27 cellular contexts compared by ENCODE assay signal in the genomic region with DNA sequence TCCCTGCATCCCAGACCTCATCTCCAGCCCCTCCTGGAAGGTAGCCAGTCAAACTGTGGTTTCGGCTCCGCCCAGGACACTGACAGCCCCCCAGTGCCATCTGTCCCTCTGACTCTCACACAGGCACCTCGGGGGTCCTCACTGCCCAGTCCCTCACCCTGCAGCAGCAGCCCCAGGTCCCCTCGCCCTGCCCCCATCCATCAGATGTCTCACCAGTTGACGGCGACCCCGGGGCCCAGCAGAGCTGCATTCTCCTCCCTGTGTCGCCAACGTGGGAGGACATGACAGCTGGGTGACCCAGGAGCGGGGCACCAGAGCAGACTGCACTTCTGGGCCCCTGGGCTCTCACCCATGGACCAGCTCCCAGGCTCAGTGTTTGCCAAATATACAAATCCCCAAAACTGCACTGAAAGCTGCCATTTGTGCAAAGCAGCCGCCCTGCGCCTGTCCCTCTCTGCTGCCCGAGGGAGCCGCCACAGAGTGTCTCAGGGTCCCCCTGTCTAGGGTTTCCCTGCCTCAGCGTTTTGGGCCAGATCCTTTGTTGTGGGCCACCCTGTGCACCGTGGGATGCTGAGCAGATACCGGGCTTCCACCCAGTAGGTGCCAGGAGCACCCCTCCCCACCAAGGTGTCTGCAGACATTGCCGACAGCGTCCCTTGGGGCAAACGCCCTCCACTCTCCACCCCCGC. TPM values are rescaled to one million over a fixed set of nuclear protein-coding genes. Genes with fewer than 3 reads are reported as not detected.
DNase-seq lines count a peak whose midpoint lies in the region; ATAC-seq and TF ChIP-seq lines count a peak whose summit lies in the region.
"Had no signal": no experiment of that assay in that cellular context is flagged by ENCODE, and none has a peak within 500 bp of the region (broad histone marks: within the 10 kb centered on the region; RNA-seq: fewer than 3 reads in every experiment).

No MANE protein-coding gene starts in this region.

- peaks cover 14% of the 10 kb centered on the region for H3K79me2 ChIP-seq in OCI-LY1 (ENCODE audit: insufficient read depth, low read length)

- no peaks in the 10 kb centered on the region for H3K27me3 Mint-ChIP-seq in activated naive CD8-positive, alpha-beta T cell treated with anti-CD3 and anti-CD28 coated beads, Interleukin-2, amount 50 U/mL, for 24 hours
- no peaks in the 10 kb centered on the region for H3K27me3 Mint-ChIP-seq in activated naive CD8-positive, alpha-beta T cell treated with anti-CD3 and anti-CD28 coated beads for 36 hours
- H3K27me3 Mint-ChIP-seq in activated T-cell treated with anti-CD3 and anti-CD28 coated beads, Interleukin-2, amount 50 U/mL, for 72 hours (ENCODE audit: low read depth): no peaks in the 10 kb centered on the region
- H3K27me3 Mint-ChIP-seq: CD4-positive, CD25-positive, alpha-beta regulatory T cell had no signal

- TF ChIP-seq CTCF in OCI-LY1 (IDR thresholded peaks at IDR 0.05; ENCODE audit: low read length) (no peak), left lung (IDR thresholded peaks at IDR 0.05) (no peak), spleen (IDR thresholded peaks at IDR 0.05 in 8 of 11, conservative IDR thresholded peaks at IDR 0.05 in 3 of 11) (no peak)

- WGBS in spleen, 5 donors: 92 to 95% (median 93%) methylated on average over 18 to 21 of the region's 21 CpGs

- H4K20me1 ChIP-seq in OCI-LY1 (ENCODE audit: insufficient read depth, low read length): no peaks in the 10 kb centered on the region

- no peaks in the 10 kb centered on the region for H3K9me3 Mint-ChIP-seq in activated naive CD8-positive, alpha-beta T cell treated with anti-CD3 and anti-CD28 coated beads, Interleukin-2, amount 50 U/mL, for 24 hours
- no peaks in the 10 kb centered on the region for H3K9me3 Mint-ChIP-seq in activated naive CD8-positive, alpha-beta T cell treated with anti-CD3 and anti-CD28 coated beads for 36 hours
- H3K9me3 Mint-ChIP-seq in activated T-cell treated with anti-CD3 and anti-CD28 coated beads, Interleukin-2, amount 50 U/mL, for 72 hours: no peaks in the 10 kb centered on the region
- H3K9me3 Mint-ChIP-seq: CD4-positive, CD25-positive, alpha-beta regulatory T cell; GM23338 had no signal

- no peak overlapping the region for H2AFZ ChIP-seq in OCI-LY1 (ENCODE audit: low read length)
- H2AFZ ChIP-seq: GM23338 had no signal

- H3K4me3 Mint-ChIP-seq in activated naive CD8-positive, alpha-beta T cell treated with anti-CD3 and anti-CD28 coated beads, Interleukin-2, amount 50 U/mL, for 24 hours: no peak overlapping the region
- no peak overlapping the region for H3K4me3 Mint-ChIP-seq in activated naive CD8-positive, alpha-beta T cell treated with anti-CD3 and anti-CD28 coated beads for 36 hours
- H3K4me3 Mint-ChIP-seq in activated T-cell treated with anti-CD3 and anti-CD28 coated beads, Interleukin-2, amount 50 U/mL, for 72 hours: no peak overlapping the region
- H3K4me3 Mint-ChIP-seq: CD4-positive, CD25-positive, alpha-beta regulatory T cell; GM23338 had no signal

- H3K4me1 ChIP-seq in OCI-LY1 (ENCODE audit: insufficient read depth, low read length, severe bottlenecking): peaks cover 72% of the 10 kb centered on the region
- no peaks in the 10 kb centered on the region for H3K4me1 ChIP-seq in left lung
- H3K4me1 ChIP-seq in spleen: no peaks in the 10 kb centered on the region

- no peaks in the 10 kb centered on the region for H3K9me3 ChIP-seq in OCI-LY1 (ENCODE audit: low read length)
- no peaks in the 10 kb centered on the region for H3K9me3 ChIP-seq in left lung
- H3K9me3 ChIP-seq in spleen: no peaks in the 10 kb centered on the region

- peak; percentile 26 for ATAC-seq in activated naive CD8-positive, alpha-beta T cell treated with anti-CD3 and anti-CD28 coated beads, Interleukin-2, amount 50 U/mL, for 24 hours
- ATAC-seq in left lung (no peak), HG02981 (IDR thresholded peaks at IDR 0.05; ENCODE audit: unreplicated experiment) (no peak)
- ATAC-seq in activated T-cell treated with anti-CD3 and anti-CD28 coated beads, Interleukin-2, amount 50 U/mL, for 72 hours (replicated peaks in 1 of 2): no peak
- ATAC-seq: GM23338, HCT116 had no signal

- no peaks in the 10 kb centered on the region for H3K4me1 Mint-ChIP-seq in activated naive CD8-positive, alpha-beta T cell treated with anti-CD3 and anti-CD28 coated beads, Interleukin-2, amount 50 U/mL, for 24 hours
- H3K4me1 Mint-ChIP-seq in activated naive CD8-positive, alpha-beta T cell treated with anti-CD3 and anti-CD28 coated beads for 36 hours: no peaks in the 10 kb centered on the region
- no peaks in the 10 kb centered on the region for H3K4me1 Mint-ChIP-seq in activated T-cell treated with anti-CD3 and anti-CD28 coated beads, Interleukin-2, amount 50 U/mL, for 72 hours (ENCODE audit: low read depth)
- H3K4me1 Mint-ChIP-seq: CD4-positive, CD25-positive, alpha-beta regulatory T cell had no signal

- no peak overlapping the region for H3K9ac ChIP-seq in OCI-LY1 (ENCODE audit: low read length)

- H3K4me3 ChIP-seq in OCI-LY1 (ENCODE audit: low read depth, low read length, poor library complexity, severe bottlenecking) (no peak overlapping the region), left lung (no peak overlapping the region), spleen (no peak overlapping the region)
- H3K4me3 ChIP-seq: GM23338, SK-N-MC had no signal

- peak overlapping the region; percentile 2 for H3K27ac ChIP-seq in OCI-LY1 (ENCODE audit: low read depth, low read length, poor library complexity, severe bottlenecking)
- no peak overlapping the region for H3K27ac ChIP-seq in left lung
- H3K27ac ChIP-seq in spleen: no peak overlapping the region
- H3K27ac ChIP-seq: SK-N-MC had no signal

- H3K36me3 ChIP-seq in OCI-LY1 (ENCODE audit: insufficient read depth, low read length) (peaks cover 78% of the 10 kb centered on the region), left lung (peaks cover 0 to 50% of the 10 kb centered on the region in 2 donors), spleen (peaks cover 0 to 77% (median 43%) of the 10 kb centered on the region in 6 donors)

- intact Hi-C loops in left lung (cut with DNase I) (no loop called here), spleen (cut with DNase I; ENCODE audit: low total_unique reads) (no loop called here)

- 0 out of 2 replicates have a peak overlapping the region, but pooled peaks have one; percentile 3 for H3K4me2 ChIP-seq in OCI-LY1 (ENCODE audit: low read length)
- H3K4me2 ChIP-seq: GM23338 had no signal

- H3K27me3 ChIP-seq in OCI-LY1 (ENCODE audit: insufficient read depth, low read length): no peaks in the 10 kb centered on the region
- H3K27me3 ChIP-seq in left lung: no peaks in the 10 kb centered on the region
- H3K27me3 ChIP-seq in spleen (replicated peaks in 1 of 7): no peaks in the 10 kb centered on the region

- no peaks in the 10 kb centered on the region for H3F3A ChIP-seq in OCI-LY1 (ENCODE audit: insufficient read depth, low read length)

- no peak for TF ChIP-seq POLR2A in spleen (IDR thresholded peaks at IDR 0.05)

- no peaks in the 10 kb centered on the region for H3K9me2 ChIP-seq in OCI-LY1 (ENCODE audit: low read depth, low read length)

- DNase-seq in activated naive CD8-positive, alpha-beta T cell treated with anti-CD3 and anti-CD28 coated beads, Interleukin-2, amount 50 U/mL, for 24 hours: no peak
- no peak for DNase-seq in activated naive CD8-positive, alpha-beta T cell treated with anti-CD3 and anti-CD28 coated beads for 36 hours
- DNase-seq in left lung (peak; percentile 28 to 76), spleen (peak; percentile 69), NK-92 (lab: John Stamatoyannopoulos, UW; ENCODE audit: unreplicated experiment) (no peak)
- no peak for DNase-seq in activated T-cell treated with anti-CD3 and anti-CD28 coated beads, Interleukin-2, amount 50 U/mL, for 72 hours
- DNase-seq: 8988T; ACHN; CD4-positive, CD25-positive, alpha-beta regulatory T cell; DMS153; DND-41; Karpas-422; NCI-H1092; NCI-H1417 treated with DMSO at 0.1 percent for 48 hours; NCI-H1694 treated with DMSO at 0.1 percent for 48 hours; NCI-H446; NCI-H524 treated with DMSO at 0.1 percent for 48 hours; NCI-H774; NK-92 treated with Interleukin-12 subunit alpha and Interleukin-12 subunit beta, amount 100 ng/mL, for 24 hours; RPMI8226; SIG-M5; SW 1271 had no signal

- peaks cover 9% of the 10 kb centered on the region for H3K36me3 Mint-ChIP-seq in activated naive CD8-positive, alpha-beta T cell treated with anti-CD3 and anti-CD28 coated beads, Interleukin-2, amount 50 U/mL, for 24 hours (ENCODE audit: low read depth)
- peaks cover under 1% of the 10 kb centered on the region for H3K36me3 Mint-ChIP-seq in activated naive CD8-positive, alpha-beta T cell treated with anti-CD3 and anti-CD28 coated beads for 36 hours
- peaks cover 0 to under 1% of the 10 kb centered on the region in 2 donors for H3K36me3 Mint-ChIP-seq in activated T-cell treated with anti-CD3 and anti-CD28 coated beads, Interleukin-2, amount 50 U/mL, for 72 hours (ENCODE audit: insufficient read depth in 2 of 2)

- H3K27ac Mint-ChIP-seq in activated naive CD8-positive, alpha-beta T cell treated with anti-CD3 and anti-CD28 coated beads, Interleukin-2, amount 50 U/mL, for 24 hours: no peak overlapping the region
- H3K27ac Mint-ChIP-seq in activated naive CD8-positive, alpha-beta T cell treated with anti-CD3 and anti-CD28 coated beads for 36 hours: no peak overlapping the region
- H3K27ac Mint-ChIP-seq in activated T-cell treated with anti-CD3 and anti-CD28 coated beads, Interleukin-2, amount 50 U/mL, for 72 hours: no peak overlapping the region
- H3K27ac Mint-ChIP-seq: GM23338 had no signal

RNA-seq across cellular contexts. Expression of a gene that starts 48.2 kb away (rescaled TPM):
- 10 to 100 TPM in 1 of 2 experiments, 1 to 10 TPM in 1; 9.3 to 10.1 TPM for total RNA-seq in activated naive CD8-positive, alpha-beta T cell treated with anti-CD3 and anti-CD28 coated beads for 36 hours
- 1 to 10 TPM; 6.2 to 7.8 TPM for total RNA-seq in left lung
- 10 to 100 TPM in 6 of 7 donors, 1 to 10 TPM in 1; 8.4 to 18.0 (median 12.2) TPM for total RNA-seq in spleen
- 1 to 10 TPM; 4.4 to 6.5 (median 6.0) TPM for polyA plus RNA-seq in spleen
- 10 to 100 TPM; 12.1 to 14.6 TPM for total RNA-seq in activated T-cell treated with anti-CD3 and anti-CD28 coated beads, Interleukin-2, amount 50 U/mL, for 72 hours

Comparison
In these comparisons a context has a peak if more than half of its experiments do, and no peak if none do; other contexts are left out.
1. DNase-seq: peak in left lung (2 of 2) and spleen (single experiment); none in activated naive CD8-positive, alpha-beta T cell treated with anti-CD3 and anti-CD28 coated beads, Interleukin-2, amount 50 U/mL, for 24 hours (single experiment), activated naive CD8-positive, alpha-beta T cell treated with anti-CD3 and anti-CD28 coated beads for 36 hours (single experiment), activated T-cell treated with anti-CD3 and anti-CD28 coated beads, Interleukin-2, amount 50 U/mL, for 72 hours (0 of 2) and NK-92 (single experiment).